ENCODE assay signal across 1 cellular context in genomic region chr5:14090290-14090689, GRCh38.
TF ChIP-seq lines count a peak whose summit lies in the region.

No MANE protein-coding gene starts in this region.

TF ChIP-seq in K562, 482 proteins besides CTCF, POLR2A, EP300 and RAD21 (continued from another document):
- no peak for TF ChIP-seq ZBTB34 (CRISPR knock-in tag; IDR thresholded peaks at IDR 0.05)
- TF ChIP-seq CBFA2T2 (conservative IDR thresholded peaks at IDR 0.05) = no peak
- no peak for TF ChIP-seq JUND (IDR thresholded peaks at IDR 0.05; ENCODE audit: borderline replicate concordance, low read depth, low read length)
- no peak for TF ChIP-seq JUND (tag; IDR thresholded peaks at IDR 0.05; ENCODE audit: borderline replicate concordance, low read depth, low read length)
- no peak for TF ChIP-seq PCBP1 (IDR thresholded peaks at IDR 0.05; ENCODE audit: low read depth, low read length, poor library complexity, severe bottlenecking)
- no peak for TF ChIP-seq ZNF384 (IDR thresholded peaks at IDR 0.05; ENCODE audit: low read depth, low read length)
- no peak for TF ChIP-seq ZNF785 (CRISPR knock-in tag; IDR thresholded peaks at IDR 0.05)
- TF ChIP-seq ZNF311 (CRISPR knock-in tag; IDR thresholded peaks at IDR 0.05) = no peak
- no peak for TF ChIP-seq KAT7 (CRISPR knock-in tag; IDR thresholded peaks at IDR 0.05; ENCODE audit: borderline replicate concordance)
- TF ChIP-seq E2F3 (CRISPR knock-in tag; IDR thresholded peaks at IDR 0.05) = no peak
- TF ChIP-seq DLX4 (CRISPR knock-in tag; IDR thresholded peaks at IDR 0.05) = no peak
- no peak for TF ChIP-seq KAT2B (IDR thresholded peaks at IDR 0.05; ENCODE audit: low read depth, low read length)
